Comparison of ENCODE assay signal across 8 cellular contexts in the genomic region with DNA sequence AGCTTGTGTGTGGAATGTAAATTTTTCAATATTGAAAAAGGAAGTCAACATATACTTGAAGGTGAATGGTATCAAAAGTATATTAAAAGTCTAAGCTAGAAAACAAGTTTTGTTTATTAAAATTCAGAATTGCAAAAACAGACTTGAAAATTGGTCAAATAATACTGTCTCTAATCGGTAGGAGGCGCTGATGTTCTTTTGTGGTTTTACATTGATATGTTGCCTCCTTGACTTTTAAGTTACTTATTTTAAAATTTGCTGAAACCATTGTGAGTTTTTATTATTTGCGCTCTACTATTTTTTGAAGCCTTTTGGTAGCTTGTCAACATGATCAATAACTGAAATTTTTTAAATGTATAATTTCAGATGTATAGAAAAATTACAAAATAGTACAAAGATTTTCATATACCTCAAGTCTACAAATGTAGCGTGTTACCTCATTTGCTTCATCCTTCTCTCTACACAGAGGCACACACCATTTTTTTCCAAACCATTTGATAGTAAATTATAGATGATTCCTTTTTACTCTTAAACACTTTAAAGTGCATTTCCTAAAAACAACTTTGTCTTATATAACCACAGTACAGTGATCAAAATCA. TPM values are rescaled to one million over a fixed set of nuclear protein-coding genes. Genes with fewer than 3 reads are reported as not detected.
DNase-seq lines count a peak whose midpoint lies in the region; ATAC-seq, FAIRE-seq and TF ChIP-seq lines count a peak whose summit lies in the region.

No MANE protein-coding gene starts in this region.

- peaks cover 1% of the 10 kb centered on the region for H3K27me3 Mint-ChIP-seq in GM23338 (ENCODE audit: insufficient read depth, low read depth, poor library complexity)
- H3K27me3 Mint-ChIP-seq in activated naive CD8-positive, alpha-beta T cell treated with anti-CD3 and anti-CD28 coated beads, Interleukin-2, amount 50 U/mL, for 24 hours, result no peaks in the 10 kb centered on the region

- TF ChIP-seq CTCF in GM23338 (conservative IDR thresholded peaks at IDR 0.05; ENCODE audit: low read depth in 2 of 2) (peak; percentile 53 to 80; a peak in 3 of 4 replicates), ascending aorta (IDR thresholded peaks at IDR 0.05) (peak; percentile 63 to 78 (median 72))

- peaks cover 13% of the 10 kb centered on the region; the same call in 1 of the 2 replicates for H4K20me1 ChIP-seq in GM23338 (replicated peaks; ENCODE audit: insufficient read depth)

- no peak overlapping the region for H3K4me3 Mint-ChIP-seq in GM23338
- H3K4me3 Mint-ChIP-seq in activated naive CD8-positive, alpha-beta T cell treated with anti-CD3 and anti-CD28 coated beads, Interleukin-2, amount 50 U/mL, for 24 hours, result no peak overlapping the region

- H3K36me3 ChIP-seq in GM23338 (ENCODE audit: insufficient read depth) (peaks cover 43% of the 10 kb centered on the region), ascending aorta (peaks cover 30 to 47% of the 10 kb centered on the region in 2 donors)

- no peak overlapping the region for H2AFZ ChIP-seq in GM23338

- intact Hi-C loops in ascending aorta (cut with DNase I), result loop anchor here (1.0 kb wide), 1 partner anchor 135 kb away; no protein-coding TSS in a partner anchor

- ATAC-seq in GM23338 (no peak), GM18502 (IDR thresholded peaks at IDR 0.05; ENCODE audit: poor library complexity, unreplicated experiment) (no peak)
- no peak for ATAC-seq in activated naive CD8-positive, alpha-beta T cell treated with anti-CD3 and anti-CD28 coated beads, Interleukin-2, amount 50 U/mL, for 24 hours

- H3K4me3 ChIP-seq in GM23338 (no peak overlapping the region), ascending aorta (no peak overlapping the region)

- H3K27me3 ChIP-seq in GM23338 (ENCODE audit: insufficient read depth), result no peaks in the 10 kb centered on the region
- H3K27me3 ChIP-seq in ascending aorta, result no peaks in the 10 kb centered on the region

- H3K4me2 ChIP-seq in GM23338, result no peak overlapping the region

- H3K27ac Mint-ChIP-seq in GM23338, result no peak overlapping the region
- H3K27ac Mint-ChIP-seq in activated naive CD8-positive, alpha-beta T cell treated with anti-CD3 and anti-CD28 coated beads, Interleukin-2, amount 50 U/mL, for 24 hours, result no peak overlapping the region

- peaks cover 83% of the 10 kb centered on the region for H3K36me3 Mint-ChIP-seq in GM23338 (ENCODE audit: low read depth)
- H3K36me3 Mint-ChIP-seq in activated naive CD8-positive, alpha-beta T cell treated with anti-CD3 and anti-CD28 coated beads, Interleukin-2, amount 50 U/mL, for 24 hours (ENCODE audit: low read depth), result peaks cover 54% of the 10 kb centered on the region

- no peaks in the 10 kb centered on the region for H3K9me3 ChIP-seq in ascending aorta

- peaks cover 70% of the 10 kb centered on the region for H3K79me2 ChIP-seq in GM23338 (replicated peaks; ENCODE audit: insufficient read depth)

- H3K4me1 Mint-ChIP-seq in GM23338, result no peaks in the 10 kb centered on the region
- H3K4me1 Mint-ChIP-seq in activated naive CD8-positive, alpha-beta T cell treated with anti-CD3 and anti-CD28 coated beads, Interleukin-2, amount 50 U/mL, for 24 hours, result peaks cover 31% of the 10 kb centered on the region

- no peaks in the 10 kb centered on the region for H3K9me2 ChIP-seq in GM23338 (ENCODE audit: insufficient read depth)

- H3K27ac ChIP-seq in GM23338 (ENCODE audit: low read depth) (no peak overlapping the region), ascending aorta (no peak overlapping the region)

- no peaks in the 10 kb centered on the region for H3K9me3 Mint-ChIP-seq in GM23338
- H3K9me3 Mint-ChIP-seq in activated naive CD8-positive, alpha-beta T cell treated with anti-CD3 and anti-CD28 coated beads, Interleukin-2, amount 50 U/mL, for 24 hours, result no peaks in the 10 kb centered on the region

- H3K4me1 ChIP-seq in GM23338 (ENCODE audit: insufficient read depth) (no peaks in the 10 kb centered on the region), ascending aorta (no peaks in the 10 kb centered on the region)

- H3F3A ChIP-seq in GM23338 (replicated peaks; ENCODE audit: low read depth), result no peaks in the 10 kb centered on the region

- DNase-seq in GM23338 (ENCODE audit: low spot score), result peak; percentile 56
- DNase-seq in ascending aorta (ENCODE audit: low spot score in 2 of 2), result no peak
- peak; percentile 35 for DNase-seq in kidney tubule cell (ENCODE audit: low spot score)
- DNase-seq in activated naive CD8-positive, alpha-beta T cell treated with anti-CD3 and anti-CD28 coated beads, Interleukin-2, amount 50 U/mL, for 24 hours, result no peak
- DNase-seq in C1 segment of cervical spinal cord (lab: John Stamatoyannopoulos, UW), result no peak
- no peak for DNase-seq in DMS79 (lab: John Stamatoyannopoulos, UW)

- peak; percentile 71 for FAIRE-seq in A204.1 (lab: Jason Lieb, UNC)

TF ChIP-seq in GM23338, 12 proteins besides CTCF, POLR2A, EP300 and RAD21:
- no peak for TF ChIP-seq ZNF331 (CRISPR knock-in tag; IDR thresholded peaks at IDR 0.05; ENCODE audit: low read depth)
- no peak for TF ChIP-seq EZH2phosphoT487 (IDR thresholded peaks at IDR 0.05; ENCODE audit: unreplicated experiment)
- no peak for TF ChIP-seq STAT1 (IDR thresholded peaks at IDR 0.05; ENCODE audit: unreplicated experiment)
- no peak for TF ChIP-seq CREB1 (CRISPR knock-in tag; IDR thresholded peaks at IDR 0.05; ENCODE audit: low read depth)
- TF ChIP-seq JUNB (IDR thresholded peaks at IDR 0.05; ENCODE audit: unreplicated experiment), result no peak
- no peak for TF ChIP-seq ETS1 (IDR thresholded peaks at IDR 0.05)

RNA-seq across cellular contexts. Expression of gene RTRAF, which starts 6.9 kb away (rescaled TPM):
- 150 and 184 TPM in 2 replicates for total RNA-seq in GM23338 (2014; rRNA removed; shearing (Covaris generic))
- 715 and 729 TPM in 2 replicates for polyA plus RNA-seq in GM23338 (2016; fragmentation: Nextera tagmentation; extraction: Ambion mirVana)
- total RNA-seq in ascending aorta, result 15.3 TPM

Comparison
In these comparisons a context has a peak if more than half of its experiments do, and no peak if none do; other contexts are left out.
1. DNase-seq: peak in GM23338 (single experiment) and kidney tubule cell (single experiment); none in ascending aorta (0 of 2), activated naive CD8-positive, alpha-beta T cell treated with anti-CD3 and anti-CD28 coated beads, Interleukin-2, amount 50 U/mL, for 24 hours (single experiment), C1 segment of cervical spinal cord (0 of 14) and DMS79 (single experiment).